17 cellular contexts compared by ENCODE assay signal in the genomic region with DNA sequence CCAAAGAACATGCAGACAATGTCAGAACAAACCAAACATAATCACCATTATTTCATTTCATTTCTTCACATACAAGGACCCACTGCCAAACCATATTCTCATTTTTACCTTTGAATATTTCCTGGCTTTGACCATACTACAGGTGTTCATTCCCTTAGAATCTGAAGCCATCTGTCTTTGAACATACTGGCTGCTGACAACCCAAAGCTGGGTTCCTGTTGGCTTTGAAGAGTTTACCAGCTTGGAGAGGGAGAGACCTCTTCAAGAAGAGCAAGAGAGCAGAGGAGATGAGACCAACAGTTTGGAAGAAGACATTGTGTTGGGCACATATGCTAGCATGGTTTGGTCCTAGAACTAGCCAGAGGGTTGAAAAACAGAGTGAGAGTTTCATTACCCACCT.
DNase-seq lines count a peak whose midpoint lies in the region.
"Had no signal": no experiment of that assay in that cellular context is flagged by ENCODE, and none has a peak within 500 bp of the region (broad histone marks: within the 10 kb centered on the region; RNA-seq: fewer than 3 reads in every experiment).

No MANE protein-coding gene starts in this region.

- H3K27me3 ChIP-seq in BLaER1, result no peaks in the 10 kb centered on the region

- H3K4me1 ChIP-seq in BLaER1, result peaks cover 43% of the 10 kb centered on the region
- H3K4me1 ChIP-seq: A549, Caco-2 had no signal

- peak overlapping the region; percentile 79; the same call in 1 of the 2 replicates for H3K4me2 ChIP-seq in BLaER1
- H3K4me2 ChIP-seq: A549 had no signal

- H3K36me3 ChIP-seq in BLaER1, result no peaks in the 10 kb centered on the region

- H3K9ac ChIP-seq in BLaER1, result no peak overlapping the region

- no peak overlapping the region for H3K4me3 ChIP-seq in BLaER1
- H3K4me3 ChIP-seq: A549, GM12878 had no signal

- in situ Hi-C loops in G401 (cut with HindIII; ENCODE audit: low sequenced_read_pairs), result no loop called here

- DNase-seq in G401 (ENCODE audit: low spot score), result peak; percentile 89
- DNase-seq in cerebellar cortex (ENCODE audit: low spot score), result peak; percentile 88
- no peak for DNase-seq in NCI-H187 treated with DMSO at 0.1 percent for 48 hours (lab: John Stamatoyannopoulos, UW)
- no peak for DNase-seq in NAMALWA (ENCODE audit: low spot score)
- no peak for DNase-seq in SW 1271 (lab: John Stamatoyannopoulos, UW)
- DNase-seq: AML-193; Caco-2; Calu3; CD4-positive, alpha-beta T cell; CD8-positive, alpha-beta T cell; DMS79 treated with DMSO at 0.1 percent for 48 hours; GDM1 had no signal

- H3K27ac ChIP-seq in BLaER1, result peak overlapping the region; percentile 70
- H3K27ac ChIP-seq: 22Rv1, A549, C4-2B had no signal

- no peaks in the 10 kb centered on the region for H3K9me3 ChIP-seq in BLaER1
- H3K9me3 ChIP-seq: A549, Caco-2 had no signal

- H4K20me1 ChIP-seq in BLaER1, result no peaks in the 10 kb centered on the region

Comparison
In these comparisons a context has a peak if more than half of its experiments do, and no peak if none do; other contexts are left out.
1. DNase-seq: peak in G401 (single experiment) and cerebellar cortex (single experiment); none in NCI-H187 treated with DMSO at 0.1 percent for 48 hours (single experiment), NAMALWA (single experiment) and SW 1271 (0 of 2).